Comparison of ENCODE assay signal across 1 cellular context in genomic region chr7:16431646-16432424, GRCh38.
TF ChIP-seq lines count a peak whose summit lies in the region.

No MANE protein-coding gene starts in this region.

TF ChIP-seq in GM12878, 131 proteins besides CTCF, POLR2A, EP300 and RAD21 (continued from another document):
- TF ChIP-seq SIN3A (IDR thresholded peaks at IDR 0.05; ENCODE audit: low read depth, low read length) (no peak), NRF1 (conservative IDR thresholded peaks at IDR 0.05; ENCODE audit: low read depth, low read length) (no peak), MYC (IDR thresholded peaks at IDR 0.05; ENCODE audit: insufficient read depth, insufficient read length, insufficient replicate concordance, low read length, severe bottlenecking) (no peak), TBL1XR1 (IDR thresholded peaks at IDR 0.05; ENCODE audit: low read depth, low read length) (no peak), CREB1 (IDR thresholded peaks at IDR 0.05; ENCODE audit: low read depth) (no peak), ZNF592 (IDR thresholded peaks at IDR 0.05) (no peak), HSF1 (IDR thresholded peaks at IDR 0.05; ENCODE audit: low read depth, low read length) (no peak)
